Comparison of ENCODE assay signal across 23 cellular contexts in the genomic region with DNA sequence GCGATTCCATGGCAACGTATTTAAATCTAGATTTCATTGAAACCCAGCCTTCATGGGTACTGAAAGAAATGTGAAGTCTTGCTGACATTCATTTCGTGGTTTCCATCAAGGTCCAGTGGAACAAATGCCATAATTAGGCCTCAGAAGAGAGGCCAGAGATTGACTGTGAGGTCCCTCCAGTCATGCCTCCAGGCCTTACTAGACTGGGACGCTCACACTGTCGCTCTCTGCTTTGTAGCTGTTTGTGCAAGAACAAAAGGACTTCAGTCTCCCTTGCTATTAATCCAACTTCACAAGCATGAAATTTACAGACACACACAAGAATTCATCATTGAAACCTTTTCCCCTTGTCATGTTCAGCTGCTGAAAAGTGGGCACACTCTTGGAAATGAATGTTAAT.
"Had no signal": no experiment of that assay in that cellular context is flagged by ENCODE, and none has a peak within 500 bp of the region (broad histone marks: within the 10 kb centered on the region; RNA-seq: fewer than 3 reads in every experiment).

No MANE protein-coding gene starts in this region.

- ATAC-seq: gastroesophageal sphincter; left cardiac atrium; lower lobe of right lung; natural killer cell treated with Interleukin-12 subunit alpha and Interleukin-12 subunit beta and Interleukin-15 and Interleukin-18, amount 100 ng/mL, for 72 hours; stimulated activated naive B cell treated with anti-CD40 and anti-IgM and Interleukin-4, amounts not matched to agents 10 μg/mL and 1 μg/mL and 100 μg/mL, for 72 hours; stimulated activated naive CD8-positive, alpha-beta T cell treated with anti-CD3 and anti-CD28 coated beads, Interleukin-15, amount 100 ng/mL, for 72 hours had no signal

- DNase-seq: cortex of kidney; dorsolateral prefrontal cortex; effector memory CD4-positive, alpha-beta T cell; immature natural killer cell; kidney; left cardiac atrium; left ventricle myocardium inferior; lower lobe of right lung; mesenchymal stem cell; midbrain; posterior cingulate gyrus; sigmoid colon; stimulated activated CD4-positive, alpha-beta T cell treated with anti-CD3 and anti-CD28 coated beads, Interleukin-2, amount 100 ng/mL, for 24 hours; stimulated activated CD4-positive, alpha-beta T cell treated with anti-CD3 and anti-CD28 coated beads, Interleukin-4, amount 100 ng/mL, for 4 hours; stimulated activated naive B cell treated with anti-CD40 and anti-IgM and Interleukin-4, amounts not matched to agents 10 μg/mL and 1 μg/mL and 100 μg/mL, for 72 hours; stimulated activated naive CD8-positive, alpha-beta T cell treated with anti-CD3 and anti-CD28 coated beads, Interleukin-15, amount 100 ng/mL, for 72 hours; testis; transverse colon had no signal

- H3K27me3 ChIP-seq: dorsolateral prefrontal cortex, esophagus muscularis mucosa, gastroesophageal sphincter, sigmoid colon, testis, transverse colon had no signal

- H3K36me3 ChIP-seq: esophagus muscularis mucosa, gastroesophageal sphincter, left ventricle myocardium inferior, lower lobe of right lung, sigmoid colon, transverse colon had no signal

- H3K27ac ChIP-seq: epithelial cell of prostate, esophagus muscularis mucosa, gastroesophageal sphincter, left ventricle myocardium inferior, lower lobe of right lung, sigmoid colon, skin epidermis, testis, transverse colon had no signal

- H3K4me1 ChIP-seq: esophagus muscularis mucosa, gastroesophageal sphincter, left ventricle myocardium inferior, lower lobe of right lung, sigmoid colon, testis, transverse colon had no signal

- H3K9me3 ChIP-seq: esophagus muscularis mucosa, gastroesophageal sphincter, left ventricle myocardium inferior, lower lobe of right lung, sigmoid colon, testis, transverse colon had no signal

- H3K4me3 ChIP-seq: dorsolateral prefrontal cortex, esophagus muscularis mucosa, gastroesophageal sphincter, left ventricle myocardium inferior, lower lobe of right lung, sigmoid colon, skin epidermis, testis, transverse colon had no signal
